Comparison of ENCODE assay signal across 19 cellular contexts in the genomic region with DNA sequence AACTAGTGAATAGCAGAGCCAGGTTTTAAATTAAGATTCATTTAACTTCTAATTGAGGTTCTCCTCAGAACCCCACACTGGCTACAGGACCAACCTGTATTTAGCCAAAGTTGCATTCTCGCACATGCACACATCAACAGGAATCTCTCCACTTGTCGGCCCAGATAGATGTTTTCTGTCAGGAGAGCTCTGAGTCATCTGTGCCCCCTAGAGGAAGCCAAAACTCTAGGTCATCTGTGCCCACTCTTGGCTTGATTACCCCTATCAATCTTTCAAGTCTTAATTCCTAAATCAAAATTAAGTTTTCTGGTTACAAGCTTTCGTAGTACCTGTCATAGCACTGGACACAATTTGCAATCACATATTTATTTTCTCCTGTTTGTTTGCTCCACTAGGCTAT.
A peak's percentile ranks its signal among the peaks of the same experiment; 100 is the strongest.
DNase-seq lines count a peak whose midpoint lies in the region; ATAC-seq, FAIRE-seq and TF ChIP-seq lines count a peak whose summit lies in the region.
"Had no signal": no experiment of that assay in that cellular context is flagged by ENCODE, and none has a peak within 500 bp of the region (broad histone marks: within the 10 kb centered on the region; RNA-seq: fewer than 3 reads in every experiment).

No MANE protein-coding gene starts in this region.

- no peaks in the 10 kb centered on the region for H3K9me2 ChIP-seq in SK-N-SH

- no peaks in the 10 kb centered on the region for H3K36me3 ChIP-seq in SK-N-SH (replicated peaks in 1 of 2; ENCODE audit: control insufficient read depth in 1 of 2, insufficient read depth in 2 of 2, low read length in 1 of 2)
- H3K36me3 ChIP-seq: Peyer's patch had no signal

- TF ChIP-seq CTCF in SK-N-SH (IDR thresholded peaks at IDR 0.05), result no peak
- TF ChIP-seq CTCF in WTC11 (IDR thresholded peaks at IDR 0.05), result no peak

- TF ChIP-seq EP300 in SK-N-SH (IDR thresholded peaks at IDR 0.05; ENCODE audit: borderline replicate concordance in 1 of 2, low read depth in 1 of 2, low read length in 1 of 2), result no peak

- no peak for FAIRE-seq in urothelium cell line (lab: Jason Lieb, UNC)
- FAIRE-seq: A204.1 had no signal

- no peak overlapping the region for H3K27ac ChIP-seq in SK-N-SH (ENCODE audit: low read depth in 2 of 2, low read length in 1 of 2)
- H3K27ac ChIP-seq in substantia nigra (ENCODE audit: low read depth, low read length, poor library complexity, severe bottlenecking), result no peak overlapping the region
- H3K27ac ChIP-seq: GM23248, Peyer's patch had no signal

- H3K4me3 Mint-ChIP-seq in WTC11, result no peak overlapping the region
- H3K4me3 Mint-ChIP-seq: HFFc6 had no signal

- peaks cover 18% of the 10 kb centered on the region for H3K9me3 Mint-ChIP-seq in WTC11
- H3K9me3 Mint-ChIP-seq: HFFc6 had no signal

- POLR2A ChIA-PET in SK-N-SH (lab: Yijun Ruan, JAX), result no interaction called here
- POLR2A ChIA-PET in WTC11 (lab: Charles Lee), result no interaction called here

- no peak overlapping the region for H3K4me2 ChIP-seq in SK-N-SH

- no peak overlapping the region for H3K9ac ChIP-seq in SK-N-SH
- H3K9ac ChIP-seq: GM23248 had no signal

- DNase-seq in SK-N-SH (peak; percentile 2), KBM-7 (peak; percentile 0), WTC11 (ENCODE audit: low spot score) (no peak), NCI-H226 (no peak), urothelium cell line (ENCODE audit: low spot score) (no peak), substantia nigra (lab: John Stamatoyannopoulos, UW) (no peak)
- DNase-seq: Caco-2, DMS53, GM23248, HFFc6, KG1, NCI-H1048, NCI-H1436 treated with DMSO at 0.1 percent for 48 hours, NCI-H2107, NCI-H526 treated with DMSO at 0.1 percent for 48 hours, Peyer's patch had no signal

- no peaks in the 10 kb centered on the region for H3F3A ChIP-seq in SK-N-SH (replicated peaks; ENCODE audit: insufficient read depth)

- TF ChIP-seq RAD21 in SK-N-SH (IDR thresholded peaks at IDR 0.05; ENCODE audit: low read length), result no peak

- H3K27me3 ChIP-seq in SK-N-SH (ENCODE audit: insufficient read depth), result no peaks in the 10 kb centered on the region; the same call in 1 of the 2 replicates
- H3K27me3 ChIP-seq: Peyer's patch had no signal

- CTCF ChIA-PET in SK-N-SH (lab: Yijun Ruan, JAX) (interaction anchor here (1.1 to 1.4 kb wide), 3 partner anchors 15 to 24 kb away, joined by 3 to 4 read pairs (median 3); no protein-coding TSS in a partner anchor), WTC11 (lab: Charles Lee) (interaction anchor here (0.6 to 2.6 kb wide), 2 partner anchors 115 to 127 kb away, joined by 3 to 14 read pairs; no protein-coding TSS in a partner anchor)

- no peaks in the 10 kb centered on the region for H3K79me2 ChIP-seq in SK-N-SH (ENCODE audit: insufficient read depth)

- no peaks in the 10 kb centered on the region for H3K9me3 ChIP-seq in SK-N-SH
- H3K9me3 ChIP-seq: Caco-2, Peyer's patch had no signal

- H3K27ac Mint-ChIP-seq in WTC11, result no peak overlapping the region
- H3K27ac Mint-ChIP-seq: HFFc6 had no signal

- H3K27me3 Mint-ChIP-seq in WTC11 (ENCODE audit: low read depth), result peaks cover 30% of the 10 kb centered on the region

- peaks cover 21% of the 10 kb centered on the region for H3K36me3 Mint-ChIP-seq in WTC11

- H4K20me1 ChIP-seq in SK-N-SH (ENCODE audit: insufficient read depth), result no peaks in the 10 kb centered on the region

- H3K4me1 Mint-ChIP-seq in WTC11, result peaks cover 10% of the 10 kb centered on the region

- no peak overlapping the region for H2AFZ ChIP-seq in SK-N-SH (ENCODE audit: low read depth)
- H2AFZ ChIP-seq: GM23248 had no signal

- no peak for ATAC-seq in SK-N-SH treated with all-trans-retinoic acid at 6 μM for 48 hours
- peak; percentile 74 for ATAC-seq in WTC11
- ATAC-seq: Right ventricle myocardium inferior had no signal

- in situ Hi-C loops in KBM-7 (cut with MboI; ENCODE audit: low pct_unique_long_range_greater_than_20kb, low sequenced_read_pairs), result no loop called here

- 10% methylated on average over 3 of the region's 3 CpGs for WGBS in SK-N-SH (ENCODE audit: low lambda C conversion rate)

- no peak overlapping the region for H3K4me3 ChIP-seq in SK-N-SH (ENCODE audit: low read depth in 2 of 2, low read length in 1 of 2)
- H3K4me3 ChIP-seq: GM23248, Peyer's patch had no signal

- H3K4me1 ChIP-seq in SK-N-SH (ENCODE audit: control insufficient read depth in 1 of 2, insufficient read depth in 2 of 2, low read depth in 1 of 2, low read length in 1 of 2), result no peaks in the 10 kb centered on the region
- H3K4me1 ChIP-seq: Peyer's patch had no signal

TF ChIP-seq in SK-N-SH, 30 proteins besides CTCF, POLR2A, EP300 and RAD21:
- TF ChIP-seq GABPA (IDR thresholded peaks at IDR 0.05; ENCODE audit: low read depth) (no peak), YY1 (IDR thresholded peaks at IDR 0.05; ENCODE audit: low read depth) (no peak), FOSL2 (IDR thresholded peaks at IDR 0.05; ENCODE audit: borderline replicate concordance, low read depth) (no peak)
- TF ChIP-seq, protein P1, sequence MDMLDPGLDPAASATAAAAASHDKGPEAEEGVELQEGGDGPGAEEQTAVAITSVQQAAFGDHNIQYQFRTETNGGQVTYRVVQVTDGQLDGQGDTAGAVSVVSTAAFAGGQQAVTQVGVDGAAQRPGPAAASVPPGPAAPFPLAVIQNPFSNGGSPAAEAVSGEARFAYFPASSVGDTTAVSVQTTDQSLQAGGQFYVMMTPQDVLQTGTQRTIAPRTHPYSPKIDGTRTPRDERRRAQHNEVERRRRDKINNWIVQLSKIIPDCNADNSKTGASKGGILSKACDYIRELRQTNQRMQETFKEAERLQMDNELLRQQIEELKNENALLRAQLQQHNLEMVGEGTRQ (IDR thresholded peaks at IDR 0.05; ENCODE audit: borderline replicate concordance, low read depth, low read length), result no peak
- TF ChIP-seq, protein P2, sequence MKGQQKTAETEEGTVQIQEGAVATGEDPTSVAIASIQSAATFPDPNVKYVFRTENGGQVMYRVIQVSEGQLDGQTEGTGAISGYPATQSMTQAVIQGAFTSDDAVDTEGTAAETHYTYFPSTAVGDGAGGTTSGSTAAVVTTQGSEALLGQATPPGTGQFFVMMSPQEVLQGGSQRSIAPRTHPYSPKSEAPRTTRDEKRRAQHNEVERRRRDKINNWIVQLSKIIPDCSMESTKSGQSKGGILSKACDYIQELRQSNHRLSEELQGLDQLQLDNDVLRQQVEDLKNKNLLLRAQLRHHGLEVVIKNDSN (IDR thresholded peaks at IDR 0.05; ENCODE audit: borderline replicate concordance, low read depth), result no peak

TF ChIP-seq in SK-N-SH treated with all-trans-retinoic acid at 6 μM for 48 hours, 23 proteins besides CTCF, POLR2A, EP300 and RAD21 (continues in another document):
- no peak for TF ChIP-seq RARB (CRISPR knock-in tag; IDR thresholded peaks at IDR 0.05)
- TF ChIP-seq BACH2 (CRISPR knock-in tag; IDR thresholded peaks at IDR 0.05; ENCODE audit: borderline replicate concordance), result no peak
- TF ChIP-seq, protein P3, sequence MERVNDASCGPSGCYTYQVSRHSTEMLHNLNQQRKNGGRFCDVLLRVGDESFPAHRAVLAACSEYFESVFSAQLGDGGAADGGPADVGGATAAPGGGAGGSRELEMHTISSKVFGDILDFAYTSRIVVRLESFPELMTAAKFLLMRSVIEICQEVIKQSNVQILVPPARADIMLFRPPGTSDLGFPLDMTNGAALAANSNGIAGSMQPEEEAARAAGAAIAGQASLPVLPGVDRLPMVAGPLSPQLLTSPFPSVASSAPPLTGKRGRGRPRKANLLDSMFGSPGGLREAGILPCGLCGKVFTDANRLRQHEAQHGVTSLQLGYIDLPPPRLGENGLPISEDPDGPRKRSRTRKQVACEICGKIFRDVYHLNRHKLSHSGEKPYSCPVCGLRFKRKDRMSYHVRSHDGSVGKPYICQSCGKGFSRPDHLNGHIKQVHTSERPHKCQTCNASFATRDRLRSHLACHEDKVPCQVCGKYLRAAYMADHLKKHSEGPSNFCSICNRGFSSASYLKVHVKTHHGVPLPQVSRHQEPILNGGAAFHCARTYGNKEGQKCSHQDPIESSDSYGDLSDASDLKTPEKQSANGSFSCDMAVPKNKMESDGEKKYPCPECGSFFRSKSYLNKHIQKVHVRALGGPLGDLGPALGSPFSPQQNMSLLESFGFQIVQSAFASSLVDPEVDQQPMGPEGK (CRISPR knock-in tag; IDR thresholded peaks at IDR 0.05; ENCODE audit: borderline replicate concordance), result no peak
- TF ChIP-seq PPARA (CRISPR knock-in tag; IDR thresholded peaks at IDR 0.05; ENCODE audit: borderline replicate concordance), result no peak
- TF ChIP-seq CSDC2 (CRISPR knock-in tag; IDR thresholded peaks at IDR 0.05), result no peak
- no peak for TF ChIP-seq SNAI2 (CRISPR knock-in tag; IDR thresholded peaks at IDR 0.05)

TF ChIP-seq in WTC11, 78 proteins besides CTCF, POLR2A, EP300 and RAD21 (continues in another document):
- TF ChIP-seq RELA (CRISPR knock-in tag; IDR thresholded peaks at IDR 0.05; ENCODE audit: borderline replicate concordance) (no peak), OVOL2 (CRISPR knock-in tag; IDR thresholded peaks at IDR 0.05; ENCODE audit: borderline replicate concordance) (no peak), ZNF263 (CRISPR knock-in tag; IDR thresholded peaks at IDR 0.05; ENCODE audit: low read depth) (no peak), NFE2L1 (CRISPR knock-in tag; IDR thresholded peaks at IDR 0.05) (no peak)
- TF ChIP-seq, protein P4, sequence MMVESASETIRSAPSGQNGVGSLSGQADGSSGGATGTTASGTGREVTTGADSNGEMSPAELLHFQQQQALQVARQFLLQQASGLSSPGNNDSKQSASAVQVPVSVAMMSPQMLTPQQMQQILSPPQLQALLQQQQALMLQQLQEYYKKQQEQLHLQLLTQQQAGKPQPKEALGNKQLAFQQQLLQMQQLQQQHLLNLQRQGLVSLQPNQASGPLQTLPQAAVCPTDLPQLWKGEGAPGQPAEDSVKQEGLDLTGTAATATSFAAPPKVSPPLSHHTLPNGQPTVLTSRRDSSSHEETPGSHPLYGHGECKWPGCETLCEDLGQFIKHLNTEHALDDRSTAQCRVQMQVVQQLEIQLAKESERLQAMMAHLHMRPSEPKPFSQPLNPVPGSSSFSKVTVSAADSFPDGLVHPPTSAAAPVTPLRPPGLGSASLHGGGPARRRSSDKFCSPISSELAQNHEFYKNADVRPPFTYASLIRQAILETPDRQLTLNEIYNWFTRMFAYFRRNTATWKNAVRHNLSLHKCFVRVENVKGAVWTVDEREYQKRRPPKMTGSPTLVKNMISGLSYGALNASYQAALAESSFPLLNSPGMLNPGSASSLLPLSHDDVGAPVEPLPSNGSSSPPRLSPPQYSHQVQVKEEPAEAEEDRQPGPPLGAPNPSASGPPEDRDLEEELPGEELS (CRISPR knock-in tag; IDR thresholded peaks at IDR 0.05), result no peak

Comparison
In these comparisons a context has a peak if more than half of its experiments do, and no peak if none do; other contexts are left out.
1. DNase-seq: peak in SK-N-SH (single experiment) and KBM-7 (single experiment); none in WTC11 (single experiment), NCI-H226 (single experiment), urothelium cell line (single experiment) and substantia nigra (0 of 49).